10 cellular contexts compared by ENCODE assay signal in genomic region chr12:122523280-122523679, GRCh38. TPM values are rescaled to one million over a fixed set of nuclear protein-coding genes. Genes with fewer than 3 reads are reported as not detected.
DNase-seq lines count a peak whose midpoint lies in the region; ATAC-seq and TF ChIP-seq lines count a peak whose summit lies in the region.
"Had no signal": no experiment of that assay in that cellular context is flagged by ENCODE, and none has a peak within 500 bp of the region (broad histone marks: within the 10 kb centered on the region; RNA-seq: fewer than 3 reads in every experiment).

No MANE protein-coding gene starts in this region.

- no peak overlapping the region for H3K27ac ChIP-seq in ectodermal cell (ENCODE audit: insufficient read depth, low read depth, low read length, poor library complexity, severe bottlenecking)
- H3K27ac ChIP-seq in trophoblast cell (ENCODE audit: low read depth, low read length), result no peak overlapping the region

- no peak overlapping the region for H3K18ac ChIP-seq in trophoblast cell (ENCODE audit: low read length)

- H4K12ac ChIP-seq in trophoblast cell (ENCODE audit: low read depth, low read length), result peak overlapping the region; percentile 54

- H3K4me1 ChIP-seq in NT2/D1 (ENCODE audit: insufficient read depth, insufficient read length), result peaks cover 2% of the 10 kb centered on the region
- peaks cover 16% of the 10 kb centered on the region for H3K4me1 ChIP-seq in ectodermal cell (ENCODE audit: control insufficient read depth, insufficient read depth, low read length)
- peaks cover 3% of the 10 kb centered on the region in 2 experiments for H3K4me1 ChIP-seq in trophoblast cell (ENCODE audit: control insufficient read depth in 1 of 2, insufficient read depth in 2 of 2, low read length in 2 of 2)

- H3K27me3 ChIP-seq in GM06990 (replicated peaks; ENCODE audit: control insufficient read depth, insufficient read depth, low read length) (no peaks in the 10 kb centered on the region), NT2/D1 (ENCODE audit: insufficient read depth, insufficient read length) (no peaks in the 10 kb centered on the region), ectodermal cell (ENCODE audit: control insufficient read depth, insufficient read depth, low read length, poor library complexity, severe bottlenecking) (no peaks in the 10 kb centered on the region), trophoblast cell (ENCODE audit: insufficient read depth, low read length) (no peaks in the 10 kb centered on the region)

- H3K36me3 ChIP-seq in GM06990 (ENCODE audit: control insufficient read depth, insufficient read depth, low read length) (peaks cover 13% of the 10 kb centered on the region), NT2/D1 (ENCODE audit: insufficient read depth, insufficient read length, low read length) (peaks cover 65% of the 10 kb centered on the region), ectodermal cell (ENCODE audit: control insufficient read depth, insufficient read depth, low read length) (peaks cover 28% of the 10 kb centered on the region), trophoblast cell (ENCODE audit: control insufficient read depth in 1 of 2, insufficient read depth in 2 of 2, low read length in 2 of 2) (peaks cover 7 to 20% of the 10 kb centered on the region in 2 experiments)

- no peak overlapping the region for H4K91ac ChIP-seq in trophoblast cell (ENCODE audit: low read depth, low read length)

- no peak overlapping the region for H3K4me2 ChIP-seq in trophoblast cell (ENCODE audit: low read length)

- no peak overlapping the region for H2AK5ac ChIP-seq in trophoblast cell (ENCODE audit: low read length)

- H2BK120ac ChIP-seq in trophoblast cell (ENCODE audit: insufficient read depth, low read length, poor library complexity), result no peak overlapping the region

- H4K8ac ChIP-seq in trophoblast cell (ENCODE audit: low read depth, low read length), result no peak overlapping the region

- no peak overlapping the region for H2BK5ac ChIP-seq in trophoblast cell (ENCODE audit: low read depth, low read length, poor library complexity)

- H3K79me2 ChIP-seq in trophoblast cell (ENCODE audit: control insufficient read depth, insufficient read depth, low read length, poor library complexity), result peaks cover 17% of the 10 kb centered on the region

- H3K9me3 ChIP-seq in NT2/D1 (ENCODE audit: insufficient read depth, low read length) (no peaks in the 10 kb centered on the region), ectodermal cell (ENCODE audit: control insufficient read depth, low read length) (no peaks in the 10 kb centered on the region), trophoblast cell (ENCODE audit: insufficient read depth, low read depth, low read length) (no peaks in the 10 kb centered on the region)

- H3K9ac ChIP-seq in NT2/D1 (ENCODE audit: insufficient read length, low read depth), result peak overlapping the region; percentile 32
- no peak overlapping the region for H3K9ac ChIP-seq in trophoblast cell (ENCODE audit: low read length)

- H3K79me1 ChIP-seq in trophoblast cell (ENCODE audit: low read length), result peaks cover 10% of the 10 kb centered on the region

- H2AFZ ChIP-seq in trophoblast cell (ENCODE audit: insufficient read depth, low read length, poor library complexity), result no peak overlapping the region

- H3K14ac ChIP-seq in trophoblast cell (ENCODE audit: low read length), result peak overlapping the region; percentile 44

- peak overlapping the region; percentile 14 for H2BK12ac ChIP-seq in trophoblast cell (ENCODE audit: low read length)

- peak overlapping the region; percentile 100 for H3K4ac ChIP-seq in trophoblast cell (ENCODE audit: low read depth, low read length)

- H3K4me3 ChIP-seq in GM06990 (replicated peaks; ENCODE audit: low read depth, low read length) (peak overlapping the region; percentile 75), NT2/D1 (ENCODE audit: insufficient read length, low read depth) (peak overlapping the region; percentile 5), ectodermal cell (ENCODE audit: insufficient read depth, low read depth, low read length) (peak overlapping the region; percentile 2), trophoblast cell (ENCODE audit: low read depth, low read length) (no peak overlapping the region)

- 86 to 91% methylated on average over 8 of the region's 8 CpGs for WGBS in ectodermal cell, 2 experiments
- no CpG with 5 or more reads among the region's 8 CpGs for WGBS in trophoblast cell (ENCODE audit: extremely low coverage, insufficient coverage, insufficient read length)

- DNase-seq in GM06990 (ENCODE audit: extremely low read depth, insufficient read length) (no peak), NT2/D1 (ENCODE audit: low read depth, low spot score) (no peak), trophoblast cell (peak; percentile 60 to 61), DMS114 treated with DMSO at 0.1 percent for 48 hours (lab: John Stamatoyannopoulos, UW; ENCODE audit: unreplicated experiment) (no peak)
- no peak for DNase-seq in stimulated activated CD4-positive, alpha-beta T cell treated with anti-CD3 and anti-CD28 coated beads, Interleukin-4, amount 100 ng/mL, for 4 hours
- DNase-seq: NCI-H226; stimulated activated CD4-positive, alpha-beta T cell treated with anti-CD3 and anti-CD28 coated beads, Interleukin-2, amount 100 ng/mL, for 24 hours had no signal

- ATAC-seq in GM18868 (IDR thresholded peaks at IDR 0.05; ENCODE audit: unreplicated experiment), result no peak
- ATAC-seq in GM19397 (IDR thresholded peaks at IDR 0.05; ENCODE audit: unreplicated experiment), result no peak

- no peak overlapping the region for H3K23ac ChIP-seq in trophoblast cell (ENCODE audit: low read length)

- TF ChIP-seq CTCF in GM06990 (IDR thresholded peaks at IDR 0.05; ENCODE audit: insufficient read depth, low read length, poor library complexity, severe bottlenecking), result no peak

RNA-seq across cellular contexts. Expression of gene RSRC2, which starts 3.5 kb away (rescaled TPM):
- 126 TPM for polyA plus RNA-seq in ectodermal cell (2013, experiment 1 of 4)
- 90.9 TPM for polyA plus RNA-seq in ectodermal cell (2013, experiment 2 of 4)
- polyA plus RNA-seq in ectodermal cell (2013, experiment 3 of 4), result 86.7 TPM
- 96.6 TPM for polyA plus RNA-seq in ectodermal cell (2013, experiment 4 of 4)
- polyA plus RNA-seq in trophoblast cell (2013), result 90.0 and 93.1 TPM in 2 replicates

RNA-seq across cellular contexts. Expression of gene KNTC1, which starts 3.8 kb away (rescaled TPM):
- 125 TPM for polyA plus RNA-seq in ectodermal cell (2013, experiment 1 of 4)
- 122 TPM for polyA plus RNA-seq in ectodermal cell (2013, experiment 2 of 4)
- 90.6 TPM for polyA plus RNA-seq in ectodermal cell (2013, experiment 3 of 4)
- polyA plus RNA-seq in ectodermal cell (2013, experiment 4 of 4), result 97.6 TPM
- polyA plus RNA-seq in trophoblast cell (2013), result 48.3 and 49.9 TPM in 2 replicates

RNA-seq across cellular contexts. Expression of gene ZCCHC8, which starts 22.5 kb away (rescaled TPM):
- 37.8 TPM for polyA plus RNA-seq in ectodermal cell (2013, experiment 1 of 4)
- polyA plus RNA-seq in ectodermal cell (2013, experiment 2 of 4), result 31.4 TPM
- 31.6 TPM for polyA plus RNA-seq in ectodermal cell (2013, experiment 3 of 4)
- 30.6 TPM for polyA plus RNA-seq in ectodermal cell (2013, experiment 4 of 4)
- 63.0 and 64.9 TPM in 2 replicates for polyA plus RNA-seq in trophoblast cell (2013)

Comparison
In these comparisons a context has a peak if more than half of its experiments do, and no peak if none do; other contexts are left out.
1. DNase-seq: peak in trophoblast cell (2 of 2); none in GM06990 (single experiment), NT2/D1 (single experiment), stimulated activated CD4-positive, alpha-beta T cell treated with anti-CD3 and anti-CD28 coated beads, Interleukin-4, amount 100 ng/mL, for 4 hours (0 of 2) and DMS114 treated with DMSO at 0.1 percent for 48 hours (single experiment).